1 cellular context compared by ENCODE assay signal in genomic region chr1:198179556-198179981, GRCh38.
TF ChIP-seq lines count a peak whose summit lies in the region.

No MANE protein-coding gene starts in this region.

TF ChIP-seq in WTC11, 78 proteins besides CTCF, POLR2A, EP300 and RAD21 (continued from another document):
- no peak for TF ChIP-seq RORB (CRISPR knock-in tag; IDR thresholded peaks at IDR 0.05)
